Comparison of ENCODE assay signal across 17 cellular contexts in the genomic region with DNA sequence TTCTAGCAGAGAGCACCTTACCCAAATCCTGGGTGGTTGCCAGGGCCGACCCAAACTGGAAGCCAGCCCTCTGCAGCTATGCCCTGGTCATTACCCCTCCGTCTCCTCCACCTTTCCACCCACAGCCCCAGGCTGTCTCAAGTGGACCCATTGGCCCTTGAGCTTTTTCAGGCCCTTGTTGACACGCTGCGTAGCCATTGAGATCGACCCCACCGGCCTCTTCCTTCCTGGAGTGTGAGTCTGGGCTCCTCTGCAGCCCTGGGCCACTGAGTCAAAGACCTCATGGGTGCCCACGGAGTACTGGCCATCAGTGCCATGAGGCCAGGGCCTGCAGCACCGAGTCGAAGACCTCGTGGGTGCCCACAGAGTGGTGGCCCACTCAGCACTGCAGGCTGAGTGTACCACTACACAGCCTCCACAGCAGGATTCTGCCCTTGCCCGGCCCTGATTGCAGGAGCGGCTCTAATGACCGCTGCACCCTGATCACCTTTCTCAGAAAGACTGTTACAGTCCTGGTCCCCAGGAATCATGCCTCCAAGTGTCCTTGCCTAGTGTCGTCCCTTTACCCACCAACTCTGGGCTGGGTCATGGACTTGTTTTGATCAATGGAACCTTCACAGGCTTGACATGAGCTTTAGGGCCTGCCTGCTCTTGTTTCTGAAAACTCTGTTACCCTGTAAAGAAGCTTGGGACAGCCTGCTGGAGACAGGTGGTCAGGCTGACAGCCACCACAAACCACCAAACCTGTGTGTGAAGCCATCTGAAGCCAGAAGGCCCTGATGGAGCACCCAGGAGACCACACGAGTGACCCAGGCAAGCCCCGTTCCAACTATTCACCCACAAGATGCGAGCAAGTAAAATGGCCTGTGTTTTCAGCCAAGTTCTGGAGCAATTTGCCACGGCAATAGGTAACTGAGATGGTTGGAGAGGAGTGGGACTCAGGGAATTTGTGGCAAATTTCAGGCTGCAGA.
"Had no signal": no experiment of that assay in that cellular context is flagged by ENCODE, and none has a peak within 500 bp of the region (broad histone marks: within the 10 kb centered on the region; RNA-seq: fewer than 3 reads in every experiment).

No MANE protein-coding gene starts in this region.

- H3K27ac ChIP-seq: ascending aorta, cardiac muscle cell, colonic mucosa, epithelial cell of prostate, hepatocyte, neural progenitor cell had no signal

- H3K79me2 ChIP-seq: hepatocyte had no signal

- H3K4me3 ChIP-seq: ascending aorta, cardiac muscle cell, colonic mucosa, hepatocyte, neural progenitor cell had no signal

- H3K27ac Mint-ChIP-seq: activated B cell treated with CpG ODN at 0.5 μM for 24 hours; activated CD4-positive, alpha-beta T cell treated with anti-CD3 and anti-CD28 coated beads, Interleukin-2, amount 10 ng/mL, durations not matched to agents 24 days and 14 days; neural progenitor cell; T-helper 1 cell treated with Interleukin-12 subunit alpha and Interleukin-12 subunit beta and Interleukin-4 antibody, amounts not matched to agents 30 μg/mL and 1 μg/mL, for 36 hours; type B pancreatic cell had no signal

- H3K27me3 ChIP-seq: ascending aorta, cardiac muscle cell, colonic mucosa, hepatocyte, neural progenitor cell had no signal

- H3K4me2 ChIP-seq: hepatocyte, neural progenitor cell had no signal

- H3K9ac ChIP-seq: neural progenitor cell had no signal

- H3K27me3 Mint-ChIP-seq: activated B cell treated with CpG ODN at 0.5 μM for 24 hours; activated CD4-positive, alpha-beta T cell treated with anti-CD3 and anti-CD28 coated beads, Interleukin-2, amount 10 ng/mL, durations not matched to agents 24 days and 14 days; type B pancreatic cell had no signal

- H3K9me3 ChIP-seq: colonic mucosa had no signal

- H3K9me3 Mint-ChIP-seq: activated CD4-positive, alpha-beta T cell treated with anti-CD3 and anti-CD28 coated beads, Interleukin-2, amount 10 ng/mL, durations not matched to agents 24 days and 14 days had no signal

- H3K36me3 ChIP-seq: ascending aorta, cardiac muscle cell, colonic mucosa, neural progenitor cell had no signal

- H3K4me3 Mint-ChIP-seq: activated B cell treated with CpG ODN at 0.5 μM for 24 hours; activated CD4-positive, alpha-beta T cell treated with anti-CD3 and anti-CD28 coated beads, Interleukin-2, amount 10 ng/mL, durations not matched to agents 24 days and 14 days; neural progenitor cell; T-helper 1 cell treated with Interleukin-12 subunit alpha and Interleukin-12 subunit beta and Interleukin-4 antibody, amounts not matched to agents 30 μg/mL and 1 μg/mL, for 36 hours; type B pancreatic cell had no signal

- H2AFZ ChIP-seq: hepatocyte, neural progenitor cell had no signal

- H3K4me1 Mint-ChIP-seq: activated B cell treated with CpG ODN at 0.5 μM for 24 hours; activated CD4-positive, alpha-beta T cell treated with anti-CD3 and anti-CD28 coated beads, Interleukin-2, amount 10 ng/mL, durations not matched to agents 24 days and 14 days had no signal

- ATAC-seq: left ventricle myocardium superior had no signal

- H3K4me1 ChIP-seq: ascending aorta, colonic mucosa, neural progenitor cell had no signal

- DNase-seq: activated B cell treated with CpG ODN at 0.5 μM for 24 hours; activated CD4-positive, alpha-beta T cell treated with anti-CD3 and anti-CD28 coated beads, Interleukin-2, amount 10 ng/mL, durations not matched to agents 24 days and 14 days; activated effector memory CD4-positive, alpha-beta T cell treated with anti-CD3 and anti-CD28 coated beads, Interleukin-2, amount 50 U/mL, for 16 hours; colonic mucosa; kidney; left ventricle myocardium superior; mesendoderm; right cardiac atrium; stimulated activated CD4-positive, alpha-beta T cell treated with anti-CD3 and anti-CD28 coated beads, Interleukin-1b, Interleukin-23, amount 100 ng/mL, for 48 hours; stimulated activated naive CD4-positive, alpha-beta T cell treated with Interleukin-2 at 50 U/mL for 16 hours had no signal

- FAIRE-seq: kidney had no signal
